Comparison of ENCODE assay signal across 11 cellular contexts in genomic region chr2:43855292-43855691, GRCh38. TPM values are rescaled to one million over a fixed set of nuclear protein-coding genes. Genes with fewer than 3 reads are reported as not detected.
"Had no signal": no experiment of that assay in that cellular context is flagged by ENCODE, and none has a peak within 500 bp of the region (broad histone marks: within the 10 kb centered on the region; RNA-seq: fewer than 3 reads in every experiment).

No MANE protein-coding gene starts in this region.

- H3K27ac Mint-ChIP-seq: GM23338, H9, HFFc6 had no signal

- DNase-seq: GM23248, GOT3, H9, HCEC 1CT, HFFc6 had no signal

- H3K36me3 ChIP-seq: HAP-1 had no signal

- H3K27ac ChIP-seq: GM23248 had no signal

- H3K4me1 Mint-ChIP-seq: GM23338, H9 had no signal

- H3K4me3 Mint-ChIP-seq: GM23338, H9, HFFc6 had no signal

- H3K9ac ChIP-seq: GM23248 had no signal

- ATAC-seq: GM23338 had no signal

- H3K9me3 Mint-ChIP-seq: GM23338, H9, HFFc6 had no signal

- H2AFZ ChIP-seq: GM23248, GM23338 had no signal

- H3K4me2 ChIP-seq: GM23338 had no signal

- FAIRE-seq: H1, H54 had no signal

- H3K4me3 ChIP-seq: GM23248, GM23338, HAP-1 had no signal

- H3K4me1 ChIP-seq: HAP-1 had no signal

- H3K9me3 ChIP-seq: HAP-1 had no signal

RNA-seq across cellular contexts. Expression of gene ABCG8, which starts 16.5 kb away (rescaled TPM):
- total RNA-seq: GM23248, H1, H4, H7, H9, HFFc6 had no signal
- polyA plus RNA-seq: H1 had no signal

RNA-seq across cellular contexts. Expression of gene ABCG5, which starts 16.7 kb away (rescaled TPM):
- total RNA-seq: GM23248, GM23338, H1, H4, H7, H9, HFFc6 had no signal
- polyA plus RNA-seq: GM23248, H1 had no signal
